ENCODE assay signal across 21 cellular contexts in genomic region chr2:349390-349789, GRCh38.
DNase-seq lines count a peak whose midpoint lies in the region; ATAC-seq, FAIRE-seq and TF ChIP-seq lines count a peak whose summit lies in the region.
"Had no signal": no experiment of that assay in that cellular context is flagged by ENCODE, and none has a peak within 500 bp of the region (broad histone marks: within the 10 kb centered on the region; RNA-seq: fewer than 3 reads in every experiment).

No MANE protein-coding gene starts in this region.

- peak overlapping the region; percentile 51; the same call in 1 of the 2 replicates for H3K27ac ChIP-seq in ACC112 (ENCODE audit: low read depth, low read length)
- peak overlapping the region; percentile 37 for H3K27ac ChIP-seq in astrocyte (ENCODE audit: low read depth, low read length)
- H3K27ac ChIP-seq: 22Rv1, C4-2B, HL-60 had no signal

- H3K4me3 ChIP-seq in ACC112 (ENCODE audit: low read depth, low read length) (no peak overlapping the region), astrocyte (ENCODE audit: insufficient read depth, low read depth, low read length) (no peak overlapping the region), fibroblast of villous mesenchyme (ENCODE audit: low read depth, low read length) (no peak overlapping the region)

- H3K4me3 Mint-ChIP-seq in astrocyte (ENCODE audit: unreplicated experiment) = no peak overlapping the region
- H3K4me3 Mint-ChIP-seq: CD8-positive, alpha-beta T cell; HFFc6 had no signal

- H3K36me3 ChIP-seq in ACC112 (ENCODE audit: insufficient read depth, low read length) (no peaks in the 10 kb centered on the region), astrocyte (ENCODE audit: insufficient read depth, low read length) (no peaks in the 10 kb centered on the region)

- H3K27me3 ChIP-seq in ACC112 (ENCODE audit: insufficient read depth, low read length) (no peaks in the 10 kb centered on the region), astrocyte (ENCODE audit: insufficient read depth, low read length) (no peaks in the 10 kb centered on the region)

- no peak overlapping the region for H3K27ac Mint-ChIP-seq in astrocyte (ENCODE audit: unreplicated experiment)
- H3K27ac Mint-ChIP-seq: CD8-positive, alpha-beta T cell; HFFc6 had no signal

- no peaks in the 10 kb centered on the region for H3K36me3 Mint-ChIP-seq in astrocyte (ENCODE audit: low read depth, unreplicated experiment)
- H3K36me3 Mint-ChIP-seq: CD8-positive, alpha-beta T cell had no signal

- intact Hi-C loops in left colon (cut with DNase I, micrococcal nuclease) = no loop called here

- ATAC-seq in GM18868 (IDR thresholded peaks at IDR 0.05; ENCODE audit: unreplicated experiment) (no peak), HG03196 (IDR thresholded peaks at IDR 0.05; ENCODE audit: unreplicated experiment) (no peak), left colon (no peak)
- ATAC-seq: CD8-positive, alpha-beta T cell had no signal

- H3K9me3 ChIP-seq in astrocyte (ENCODE audit: insufficient read depth, low read depth, low read length) = no peaks in the 10 kb centered on the region

- no peak for FAIRE-seq in astrocyte (lab: Jason Lieb, UNC)
- FAIRE-seq: GM18507, H1 had no signal

- no peaks in the 10 kb centered on the region for H4K20me1 ChIP-seq in astrocyte (ENCODE audit: insufficient read depth, low read length)

- H3K4me1 ChIP-seq in ACC112 (ENCODE audit: control insufficient read depth, insufficient read depth, low read length, unreplicated experiment) = no peaks in the 10 kb centered on the region
- H3K4me1 ChIP-seq in astrocyte (ENCODE audit: insufficient read depth, low read length) = no peaks in the 10 kb centered on the region

- H3K9ac ChIP-seq in astrocyte (ENCODE audit: low read length) = no peak overlapping the region

- H2AFZ ChIP-seq in ACC112 (ENCODE audit: low read length, unreplicated experiment) = no peak overlapping the region
- no peak overlapping the region for H2AFZ ChIP-seq in astrocyte (ENCODE audit: low read depth, low read length)

- no peaks in the 10 kb centered on the region for H3K27me3 Mint-ChIP-seq in astrocyte (ENCODE audit: low read depth, unreplicated experiment)

- no peaks in the 10 kb centered on the region for H3K9me3 Mint-ChIP-seq in astrocyte (ENCODE audit: unreplicated experiment)
- H3K9me3 Mint-ChIP-seq: CD8-positive, alpha-beta T cell had no signal

- no peak overlapping the region for H3K4me2 ChIP-seq in astrocyte (ENCODE audit: low read length)

- DNase-seq in HT1080 (ENCODE audit: low read depth) (peak; percentile 14), astrocyte (ENCODE audit: low read depth) (no peak), fibroblast of villous mesenchyme (ENCODE audit: low read depth) (peak; percentile 44), kidney glomerular epithelial cell (lab: John Stamatoyannopoulos, UW) (no peak), left colon (no peak)
- DNase-seq: AML-193; CD8-positive, alpha-beta T cell; COR-L47; DND-41; HCEC 1CT; HFFc6; IMR-90; KBM-7 had no signal

- H3K4me1 Mint-ChIP-seq in astrocyte (ENCODE audit: low read depth, unreplicated experiment) = peaks cover 5% of the 10 kb centered on the region

- H3K79me2 ChIP-seq in ACC112 (ENCODE audit: control insufficient read depth, insufficient read depth, low read length, unreplicated experiment) (no peaks in the 10 kb centered on the region), astrocyte (ENCODE audit: insufficient read depth, low read length) (no peaks in the 10 kb centered on the region)

- TF ChIP-seq CTCF in astrocyte (IDR thresholded peaks at IDR 0.05; ENCODE audit: insufficient read depth, low read depth, low read length) = no peak
- TF ChIP-seq CTCF in fibroblast of villous mesenchyme (IDR thresholded peaks at IDR 0.05; ENCODE audit: insufficient read depth, low read depth, low read length) = no peak

Comparison
In these comparisons a context has a peak if more than half of its experiments do, and no peak if none do; other contexts are left out.
1. DNase-seq: peak in HT1080 (single experiment) and fibroblast of villous mesenchyme (single experiment); none in astrocyte (single experiment), kidney glomerular epithelial cell (single experiment) and left colon (0 of 2).